1 cellular context compared by ENCODE assay signal in genomic region chr4:184504385-184504784, GRCh38.
TF ChIP-seq lines count a peak whose summit lies in the region.

No MANE protein-coding gene starts in this region.

TF ChIP-seq in GM12878, 131 proteins besides CTCF, POLR2A, EP300 and RAD21 (continued from another document):
- TF ChIP-seq MXI1 (IDR thresholded peaks at IDR 0.05; ENCODE audit: low read depth, low read length), result no peak
- TF ChIP-seq KLF5 (IDR thresholded peaks at IDR 0.05; ENCODE audit: partially characterized antibody), result no peak
- no peak for TF ChIP-seq RCOR1 (conservative IDR thresholded peaks at IDR 0.05; ENCODE audit: low read depth, low read length)
- no peak for TF ChIP-seq ELK1 (IDR thresholded peaks at IDR 0.05; ENCODE audit: low read depth, low read length)
- no peak for TF ChIP-seq ZBTB11 (CRISPR knock-in tag; IDR thresholded peaks at IDR 0.05)
